Comparison of ENCODE assay signal across 8 cellular contexts in genomic region chr1:55378582-55378981, GRCh38.
DNase-seq lines count a peak whose midpoint lies in the region; ATAC-seq and TF ChIP-seq lines count a peak whose summit lies in the region.

No MANE protein-coding gene starts in this region.

- intact Hi-C loops in OCI-LY7 (cut with micrococcal nuclease; ENCODE audit: unreplicated experiment), result loop anchor here (5.0 kb wide), 2 partner anchors 1209 to 1329 kb away; no protein-coding TSS in a partner anchor

- no peak overlapping the region for H3K4me2 ChIP-seq in OCI-LY7 (ENCODE audit: low read length)

- no peaks in the 10 kb centered on the region for H3K4me1 ChIP-seq in OCI-LY7 (ENCODE audit: insufficient read depth, low read length, poor library complexity, severe bottlenecking)

- BruUV-seq in OCI-LY7 (replicated peaks; lab: Mats Ljungman, UMichigan), result no TSS peak

- H3K9me3 ChIP-seq in OCI-LY7 (ENCODE audit: low read length), result no peaks in the 10 kb centered on the region

- CTCF ChIA-PET in OCI-LY7 (lab: Charles Lee; ENCODE audit: unreplicated experiment), result interaction anchor here (0.6 kb wide), 1 partner anchor 19 kb away, joined by 3 read pairs; no protein-coding TSS in a partner anchor

- ATAC-seq in HG02571 (IDR thresholded peaks at IDR 0.05; ENCODE audit: unreplicated experiment), result no peak

- no peaks in the 10 kb centered on the region for H4K20me1 ChIP-seq in OCI-LY7 (ENCODE audit: insufficient read depth, low read length)

- peak; percentile 68 for TF ChIP-seq CTCF in AG09319 (IDR thresholded peaks at IDR 0.05; ENCODE audit: low read depth, low read length)
- peak; percentile 61 for TF ChIP-seq CTCF in GM13977 (IDR thresholded peaks at IDR 0.05; ENCODE audit: extremely low read depth, insufficient read depth, missing control alignments)
- TF ChIP-seq CTCF in OCI-LY7 (conservative IDR thresholded peaks at IDR 0.05; ENCODE audit: low read length), result peak; percentile 72
- peak; percentile 63 for TF ChIP-seq CTCF in epithelial cell of esophagus (IDR thresholded peaks at IDR 0.05; ENCODE audit: insufficient read depth, low read depth, low read length, missing control alignments)

- H3K36me3 ChIP-seq in OCI-LY7 (ENCODE audit: insufficient read depth, low read length), result no peaks in the 10 kb centered on the region

- H3K4me3 ChIP-seq in OCI-LY7 (ENCODE audit: low read depth, low read length, poor library complexity, severe bottlenecking) (no peak overlapping the region), epithelial cell of esophagus (ENCODE audit: low read length) (no peak overlapping the region)

- no peaks in the 10 kb centered on the region for H3K9me2 ChIP-seq in OCI-LY7 (ENCODE audit: insufficient read depth, low read length)

- POLR2A ChIA-PET in OCI-LY7 (lab: Charles Lee), result no interaction called here

- no peak overlapping the region for H3K27ac ChIP-seq in OCI-LY7 (ENCODE audit: low read depth, low read length, poor library complexity, severe bottlenecking)

- in situ Hi-C loops in GM13977 (cut with MboI; ENCODE audit: low pct_unique_long_range_greater_than_20kb, low sequenced_read_pairs, unreplicated experiment), result no loop called here

- H2AFZ ChIP-seq in OCI-LY7 (ENCODE audit: low read length), result no peak overlapping the region

- DNase-seq in AG09319 (ENCODE audit: extremely low read depth, low read depth) (no peak), GM13977 (ENCODE audit: low spot score) (peak; percentile 28), OCI-LY7 (ENCODE audit: low spot score) (peak; percentile 16), epithelial cell of esophagus (ENCODE audit: low read depth) (peak; percentile 54), renal cortical epithelial cell (ENCODE audit: low read depth) (peak; percentile 47), activated gamma-delta T cell (lab: John Stamatoyannopoulos, UW) (no peak)
- DNase-seq in activated CD8-positive, alpha-beta memory T cell treated with anti-CD3 and anti-CD28 coated beads, Interleukin-2, amount 50 U/mL, for 4 hours, result no peak

- no peaks in the 10 kb centered on the region for H3K79me2 ChIP-seq in OCI-LY7 (ENCODE audit: insufficient read depth, low read depth, low read length)

Comparison
In these comparisons a context has a peak if more than half of its experiments do, and no peak if none do; other contexts are left out.
1. DNase-seq: peak in GM13977 (single experiment), OCI-LY7 (single experiment), epithelial cell of esophagus (single experiment) and renal cortical epithelial cell (single experiment); none in AG09319 (single experiment), activated CD8-positive, alpha-beta memory T cell treated with anti-CD3 and anti-CD28 coated beads, Interleukin-2, amount 50 U/mL, for 4 hours (single experiment) and activated gamma-delta T cell (single experiment).
2. Peak in every context shown above with its lines, with median percentiles within 50 percentile points of each other: CTCF ChIP-seq.